In the genomic region with DNA sequence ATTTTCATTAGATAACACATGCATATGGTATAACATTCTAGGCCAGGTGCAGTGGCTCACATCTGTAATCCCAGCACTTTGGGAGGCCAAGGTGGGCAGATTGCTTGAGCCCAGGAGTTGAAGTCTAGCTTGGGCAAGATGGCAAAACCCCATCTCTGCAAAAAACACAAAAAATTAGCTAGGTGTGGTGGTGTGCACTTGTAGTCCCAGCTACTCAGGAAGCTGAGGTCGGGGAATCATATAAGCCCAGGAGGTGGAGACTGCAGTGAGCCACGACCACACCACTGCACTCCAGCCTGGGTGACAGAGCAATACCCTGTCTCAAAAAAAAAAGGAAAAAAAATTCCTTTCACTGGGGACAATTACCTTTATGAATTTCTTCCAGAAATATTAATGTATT, we compare ENCODE assay signal across 2 cellular contexts. TPM values are rescaled to one million over a fixed set of nuclear protein-coding genes. Genes with fewer than 3 reads are reported as not detected.
"Had no signal": no experiment of that assay in that cellular context is flagged by ENCODE, and none has a peak within 500 bp of the region (broad histone marks: within the 10 kb centered on the region; RNA-seq: fewer than 3 reads in every experiment).

No MANE protein-coding gene starts in this region.

RNA-seq across cellular contexts. Expression of a gene that starts 16.2 kb away (rescaled TPM):
- total RNA-seq: progenitor cell of endocrine pancreas had no signal

RNA-seq across cellular contexts. Expression of a gene that starts 43.8 kb away (rescaled TPM):
- total RNA-seq: neural crest cell, progenitor cell of endocrine pancreas had no signal
